1 cellular context compared by ENCODE assay signal in genomic region chr2:227853204-227853629, GRCh38.
TF ChIP-seq lines count a peak whose summit lies in the region.

No MANE protein-coding gene starts in this region.

TF ChIP-seq in GM12878, 131 proteins besides CTCF, POLR2A, EP300 and RAD21:
- no peak for TF ChIP-seq MEF2B (IDR thresholded peaks at IDR 0.05; ENCODE audit: partially characterized antibody, poor library complexity, severe bottlenecking)
- TF ChIP-seq NFIC (IDR thresholded peaks at IDR 0.05; ENCODE audit: low read depth, low read length) = peak; percentile 60; the same call in 1 of the 2 replicates
- TF ChIP-seq ZBED1 (IDR thresholded peaks at IDR 0.05; ENCODE audit: borderline replicate concordance) = 0 out of 2 replicates have a peak, but pooled peaks have one; percentile 44
- peak; percentile 33; the same call in 1 of the 2 replicates for TF ChIP-seq CREM (IDR thresholded peaks at IDR 0.05; ENCODE audit: low read depth)
- TF ChIP-seq RUNX3 (IDR thresholded peaks at IDR 0.05; ENCODE audit: low read length) = 0 out of 2 replicates have a peak, but pooled peaks have one; percentile 12
- TF ChIP-seq BCL11A (IDR thresholded peaks at IDR 0.05; ENCODE audit: low read depth, low read length) = no peak
- TF ChIP-seq CHD1 (IDR thresholded peaks at IDR 0.05; ENCODE audit: low read depth, low read length) = no peak
- no peak for TF ChIP-seq ZBTB40 (IDR thresholded peaks at IDR 0.05; ENCODE audit: borderline replicate concordance)
- TF ChIP-seq USF1 (IDR thresholded peaks at IDR 0.05; ENCODE audit: borderline replicate concordance, extremely low read length, insufficient read depth, low read depth, low read length) = no peak
- TF ChIP-seq EED (IDR thresholded peaks at IDR 0.05; ENCODE audit: low read depth) = peak; percentile 64; the same call in 1 of the 2 replicates
- TF ChIP-seq ZNF687 (IDR thresholded peaks at IDR 0.05) = peak; percentile 21; the same call in 1 of the 2 replicates
- no peak for TF ChIP-seq NRF1 (conservative IDR thresholded peaks at IDR 0.05; ENCODE audit: low read depth, low read length)
